ENCODE assay signal across 25 cellular contexts in genomic region chr19:36049080-36049698, GRCh38. TPM values are rescaled to one million over a fixed set of nuclear protein-coding genes. Genes with fewer than 3 reads are reported as not detected.
DNase-seq lines count a peak whose midpoint lies in the region; ATAC-seq, FAIRE-seq and TF ChIP-seq lines count a peak whose summit lies in the region.
"Had no signal": no experiment of that assay in that cellular context is flagged by ENCODE, and none has a peak within 500 bp of the region (broad histone marks: within the 10 kb centered on the region; RNA-seq: fewer than 3 reads in every experiment).

No MANE protein-coding gene starts in this region.

- H3K27me3 ChIP-seq in bronchial epithelial cell (ENCODE audit: control insufficient read depth, insufficient read depth, low read length) (no peaks in the 10 kb centered on the region), ascending aorta (no peaks in the 10 kb centered on the region)
- H3K27me3 ChIP-seq: BLaER1 treated with 17β-estradiol and CSF1 and Interleukin-3, amounts not matched to agents 10 nM and 100 nM; brain microvascular endothelial cell; neural progenitor cell had no signal

- H3K9me3 ChIP-seq in ascending aorta, result no peaks in the 10 kb centered on the region
- H3K9me3 ChIP-seq: BLaER1 treated with 17β-estradiol and CSF1 and Interleukin-3, amounts not matched to agents 10 nM and 100 nM had no signal

- H3K36me3 ChIP-seq in bronchial epithelial cell (ENCODE audit: control insufficient read depth, insufficient read depth, low read length) (peaks cover 2% of the 10 kb centered on the region), ascending aorta (no peaks in the 10 kb centered on the region)
- H3K36me3 ChIP-seq: brain microvascular endothelial cell, neural progenitor cell had no signal

- ATAC-seq in HG03175 (IDR thresholded peaks at IDR 0.05; ENCODE audit: unreplicated experiment), result no peak
- no peak for ATAC-seq in activated CD4-positive, CD25-positive, alpha-beta regulatory T cell treated with anti-CD3 and anti-CD28 coated beads, Interleukin-2, amount 50 U/mL, for 24 hours
- ATAC-seq: HCT116, Right ventricle myocardium inferior, SK-N-SH treated with all-trans-retinoic acid at 6 μM for 48 hours had no signal

- TF ChIP-seq CTCF in 22Rv1 (IDR thresholded peaks at IDR 0.05), result no peak
- TF ChIP-seq CTCF in bronchial epithelial cell (IDR thresholded peaks at IDR 0.05; ENCODE audit: insufficient read depth, low read length, severe bottlenecking), result no peak
- no peak for TF ChIP-seq CTCF in ascending aorta (IDR thresholded peaks at IDR 0.05)

- peak overlapping the region; percentile 33 for H3K27ac ChIP-seq in 22Rv1
- no peak overlapping the region for H3K27ac ChIP-seq in ascending aorta
- H3K27ac ChIP-seq: BLaER1 treated with 17β-estradiol and CSF1 and Interleukin-3, amounts not matched to agents 10 nM and 100 nM; brain microvascular endothelial cell; neural progenitor cell; parathyroid adenoma; WERI-Rb-1 had no signal

- intact Hi-C loops in ascending aorta (cut with DNase I), result no loop called here

- FAIRE-seq in bronchial epithelial cell (lab: Jason Lieb, UNC), result peak; percentile 86
- FAIRE-seq: frontal cortex had no signal

- DNase-seq in EH (ENCODE audit: low read depth), result peak; percentile 15
- DNase-seq in NCI-H2196 treated with DMSO at 0.1 percent for 48 hours (lab: John Stamatoyannopoulos, UW; ENCODE audit: unreplicated experiment), result peak; percentile 55
- peak; percentile 95 for DNase-seq in bronchial epithelial cell (ENCODE audit: low read depth)
- no peak for DNase-seq in ascending aorta (ENCODE audit: low spot score in 2 of 2)
- DNase-seq in SKM-1 treated with dmso at 0.1 percent for 144 hours (lab: John Stamatoyannopoulos, UW; ENCODE audit: unreplicated experiment), result no peak
- DNase-seq: activated CD4-positive, alpha-beta T cell treated with anti-CD3 and anti-CD28 coated beads, Interleukin-2, amount 10 ng/mL, durations not matched to agents 7 days and 5 days; activated naive CD4-positive, alpha-beta T cell; activated T-cell treated with anti-CD3 and anti-CD28 coated beads, Interleukin-2, amount 50 U/mL, for 48 hours; brain microvascular endothelial cell; DND-41; effector CD4-positive, alpha-beta T cell; mesenchymal stem cell; OCI-M1; WERI-Rb-1 had no signal

- H3K4me3 ChIP-seq in bronchial epithelial cell (ENCODE audit: low read depth, low read length), result no peak overlapping the region
- no peak overlapping the region for H3K4me3 ChIP-seq in ascending aorta
- H3K4me3 ChIP-seq: BLaER1 treated with 17β-estradiol and CSF1 and Interleukin-3, amounts not matched to agents 10 nM and 100 nM; neural progenitor cell had no signal

- no peaks in the 10 kb centered on the region for H3K4me1 ChIP-seq in ascending aorta
- H3K4me1 ChIP-seq: neural progenitor cell, parathyroid adenoma had no signal

RNA-seq across cellular contexts. Expression of gene THAP8, which starts 4.9 kb away (rescaled TPM):
- 2.0 and 2.1 TPM in 2 replicates for total RNA-seq in bronchial epithelial cell
- total RNA-seq in ascending aorta, result not detected

RNA-seq across cellular contexts. Expression of gene WDR62, which starts 5.5 kb away (rescaled TPM):
- total RNA-seq in bronchial epithelial cell, result 0.26 TPM in 2 replicates
- total RNA-seq in ascending aorta, result not detected

RNA-seq across cellular contexts. Expression of gene CLIP3, which starts 16.5 kb away (rescaled TPM):
- total RNA-seq in bronchial epithelial cell, result under 0.01 and 0.13 TPM in 2 replicates
- 43.2 TPM for total RNA-seq in ascending aorta

RNA-seq across cellular contexts. Expression of gene ALKBH6, which starts 35.2 kb away (rescaled TPM):
- 14.2 and 16.6 TPM in 2 replicates for total RNA-seq in bronchial epithelial cell
- 35.3 TPM for total RNA-seq in ascending aorta

RNA-seq across cellular contexts. Expression of gene SYNE4, which starts 40.6 kb away (rescaled TPM):
- total RNA-seq in bronchial epithelial cell, result 3.4 and 3.6 TPM in 2 replicates
- total RNA-seq in ascending aorta, result not detected
- total RNA-seq: frontal cortex, HT1080 had no signal

Comparison
In these comparisons a context has a peak if more than half of its experiments do, and no peak if none do; other contexts are left out.
1. DNase-seq: peak in EH (single experiment), NCI-H2196 treated with DMSO at 0.1 percent for 48 hours (single experiment) and bronchial epithelial cell (single experiment); none in ascending aorta (0 of 2) and SKM-1 treated with dmso at 0.1 percent for 144 hours (single experiment).
2. RNA of gene CLIP3, which starts 16.5 kb away (total RNA-seq): 43.2 TPM in ascending aorta (single experiment); under 0.01 to 0.13 TPM in bronchial epithelial cell; every median in the first group is over 10 times any median in the second.